1 cellular context compared by ENCODE assay signal in genomic region chr22:46761017-46761416, GRCh38.
TF ChIP-seq lines count a peak whose summit lies in the region.

No MANE protein-coding gene starts in this region.

TF ChIP-seq in HepG2, 621 proteins besides CTCF, POLR2A, EP300 and RAD21:
- TF ChIP-seq RERE (CRISPR knock-in tag; IDR thresholded peaks at IDR 0.05; ENCODE audit: low read depth) (no peak), ZNF569 (CRISPR knock-in tag; IDR thresholded peaks at IDR 0.05; ENCODE audit: borderline replicate concordance) (no peak), TCF12 (IDR thresholded peaks at IDR 0.05) (no peak), TCF12 (CRISPR knock-in tag; IDR thresholded peaks at IDR 0.05) (no peak), ZNF83 (CRISPR knock-in tag; IDR thresholded peaks at IDR 0.05; ENCODE audit: borderline replicate concordance) (no peak), KDM6A (CRISPR knock-in tag; IDR thresholded peaks at IDR 0.05; ENCODE audit: low read depth) (no peak), CHCHD3 (CRISPR knock-in tag; IDR thresholded peaks at IDR 0.05) (no peak), POLR2AphosphoS2 (IDR thresholded peaks at IDR 0.05; ENCODE audit: low read depth, low read length) (no peak), AKAP8 (CRISPR knock-in tag; IDR thresholded peaks at IDR 0.05) (no peak), PAXIP1 (CRISPR knock-in tag; conservative IDR thresholded peaks at IDR 0.05) (no peak), ZSCAN29 (CRISPR knock-in tag; conservative IDR thresholded peaks at IDR 0.05) (no peak), NR0B2 (CRISPR knock-in tag; IDR thresholded peaks at IDR 0.05) (no peak)
- TF ChIP-seq, protein P1, sequence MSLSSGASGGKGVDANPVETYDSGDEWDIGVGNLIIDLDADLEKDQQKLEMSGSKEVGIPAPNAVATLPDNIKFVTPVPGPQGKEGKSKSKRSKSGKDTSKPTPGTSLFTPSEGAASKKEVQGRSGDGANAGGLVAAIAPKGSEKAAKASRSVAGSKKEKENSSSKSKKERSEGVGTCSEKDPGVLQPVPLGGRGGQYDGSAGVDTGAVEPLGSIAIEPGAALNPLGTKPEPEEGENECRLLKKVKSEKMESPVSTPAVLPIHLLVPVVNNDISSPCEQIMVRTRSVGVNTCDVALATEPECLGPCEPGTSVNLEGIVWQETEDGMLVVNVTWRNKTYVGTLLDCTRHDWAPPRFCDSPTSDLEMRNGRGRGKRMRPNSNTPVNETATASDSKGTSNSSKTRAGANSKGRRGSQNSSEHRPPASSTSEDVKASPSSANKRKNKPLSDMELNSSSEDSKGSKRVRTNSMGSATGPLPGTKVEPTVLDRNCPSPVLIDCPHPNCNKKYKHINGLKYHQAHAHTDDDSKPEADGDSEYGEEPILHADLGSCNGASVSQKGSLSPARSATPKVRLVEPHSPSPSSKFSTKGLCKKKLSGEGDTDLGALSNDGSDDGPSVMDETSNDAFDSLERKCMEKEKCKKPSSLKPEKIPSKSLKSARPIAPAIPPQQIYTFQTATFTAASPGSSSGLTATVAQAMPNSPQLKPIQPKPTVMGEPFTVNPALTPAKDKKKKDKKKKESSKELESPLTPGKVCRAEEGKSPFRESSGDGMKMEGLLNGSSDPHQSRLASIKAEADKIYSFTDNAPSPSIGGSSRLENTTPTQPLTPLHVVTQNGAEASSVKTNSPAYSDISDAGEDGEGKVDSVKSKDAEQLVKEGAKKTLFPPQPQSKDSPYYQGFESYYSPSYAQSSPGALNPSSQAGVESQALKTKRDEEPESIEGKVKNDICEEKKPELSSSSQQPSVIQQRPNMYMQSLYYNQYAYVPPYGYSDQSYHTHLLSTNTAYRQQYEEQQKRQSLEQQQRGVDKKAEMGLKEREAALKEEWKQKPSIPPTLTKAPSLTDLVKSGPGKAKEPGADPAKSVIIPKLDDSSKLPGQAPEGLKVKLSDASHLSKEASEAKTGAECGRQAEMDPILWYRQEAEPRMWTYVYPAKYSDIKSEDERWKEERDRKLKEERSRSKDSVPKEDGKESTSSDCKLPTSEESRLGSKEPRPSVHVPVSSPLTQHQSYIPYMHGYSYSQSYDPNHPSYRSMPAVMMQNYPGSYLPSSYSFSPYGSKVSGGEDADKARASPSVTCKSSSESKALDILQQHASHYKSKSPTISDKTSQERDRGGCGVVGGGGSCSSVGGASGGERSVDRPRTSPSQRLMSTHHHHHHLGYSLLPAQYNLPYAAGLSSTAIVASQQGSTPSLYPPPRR (CRISPR knock-in tag; IDR thresholded peaks at IDR 0.05; ENCODE audit: borderline replicate concordance), result no peak
TF ChIP-seq in HepG2: peak in this region for 0.
